In genomic region chr9:108850293-108850897, GRCh38 we compare ENCODE assay signal across 10 cellular contexts. TPM values are rescaled to one million over a fixed set of nuclear protein-coding genes. Genes with fewer than 3 reads are reported as not detected.
DNase-seq lines count a peak whose midpoint lies in the region; ATAC-seq and TF ChIP-seq lines count a peak whose summit lies in the region.
"Had no signal": no experiment of that assay in that cellular context is flagged by ENCODE, and none has a peak within 500 bp of the region (broad histone marks: within the 10 kb centered on the region; RNA-seq: fewer than 3 reads in every experiment).

No MANE protein-coding gene starts in this region.

- H3K4me1 ChIP-seq in fibroblast of lung (ENCODE audit: control insufficient read depth, extremely low read depth, insufficient read depth, low read length) (no peaks in the 10 kb centered on the region), esophagus muscularis mucosa (peaks cover 0 to 2% (median 0%) of the 10 kb centered on the region in 4 donors), colonic mucosa (no peaks in the 10 kb centered on the region)

- H3K27me3 ChIP-seq in fibroblast of lung (ENCODE audit: control insufficient read depth, insufficient read depth, low read length), result no peaks in the 10 kb centered on the region
- H3K27me3 ChIP-seq in esophagus muscularis mucosa, result peaks cover 0 to 4% (median 0%) of the 10 kb centered on the region in 4 donors
- no peaks in the 10 kb centered on the region for H3K27me3 ChIP-seq in colonic mucosa

- no peak for TF ChIP-seq EP300 in esophagus muscularis mucosa (IDR thresholded peaks at IDR 0.05)

- no peak for ATAC-seq in HG03280 (IDR thresholded peaks at IDR 0.05; ENCODE audit: unreplicated experiment)
- ATAC-seq: mucosa of descending colon had no signal

- H4K20me1 ChIP-seq in fibroblast of lung (ENCODE audit: control insufficient read depth, extremely low read depth, insufficient read depth, low read length), result no peaks in the 10 kb centered on the region

- no peak overlapping the region for H3K4me3 ChIP-seq in fibroblast of lung (replicated peaks in 1 of 4; ENCODE audit: control extremely low read depth in 1 of 4, insufficient read depth in 1 of 4, low read depth in 3 of 4, low read length in 4 of 4)
- no peak overlapping the region for H3K4me3 ChIP-seq in esophagus muscularis mucosa
- H3K4me3 ChIP-seq in colonic mucosa, result no peak overlapping the region
- H3K4me3 ChIP-seq: mucosa of descending colon, SK-N-MC had no signal

- no peaks in the 10 kb centered on the region for H3K79me2 ChIP-seq in fibroblast of lung (ENCODE audit: control insufficient read depth, insufficient read depth, low read length)

- no peak for TF ChIP-seq POLR2A in esophagus muscularis mucosa (IDR thresholded peaks at IDR 0.05; ENCODE audit: low read depth)

- DNase-seq in GM03348 (ENCODE audit: low spot score), result peak; percentile 37
- peak; percentile 36 for DNase-seq in OCI-M1 (lab: John Stamatoyannopoulos, UW)
- peak; percentile 23 to 50 for DNase-seq in fibroblast of lung (ENCODE audit: low read depth in 2 of 2)
- DNase-seq in esophagus muscularis mucosa (ENCODE audit: extremely low spot score), result no peak
- no peak for DNase-seq in nucleus accumbens (lab: John Stamatoyannopoulos, UW)
- no peak for DNase-seq in colonic mucosa
- DNase-seq: mucosa of descending colon had no signal

- WGBS in esophagus muscularis mucosa, result 89% methylated on average over 3 of the region's 3 CpGs

- H3K36me3 ChIP-seq in fibroblast of lung (ENCODE audit: control insufficient read depth, insufficient read depth, low read length) (no peaks in the 10 kb centered on the region), esophagus muscularis mucosa (no peaks in the 10 kb centered on the region), colonic mucosa (no peaks in the 10 kb centered on the region)

- H3K9ac ChIP-seq in fibroblast of lung (ENCODE audit: insufficient read depth, low read length) (no peak overlapping the region), colonic mucosa (ENCODE audit: low read depth in 2 of 2, low read length in 2 of 2) (no peak overlapping the region)

- peak; percentile 35 for TF ChIP-seq CTCF in 22Rv1 (IDR thresholded peaks at IDR 0.05)
- peak in 1 of 2 donors; percentile 42 for TF ChIP-seq CTCF in fibroblast of lung (conservative IDR thresholded peaks at IDR 0.05 in 1 of 2, IDR thresholded peaks at IDR 0.05 in 1 of 2; ENCODE audit: low read depth in 1 of 2, low read length in 2 of 2)
- TF ChIP-seq CTCF in esophagus muscularis mucosa (IDR thresholded peaks at IDR 0.05), result no peak
- TF ChIP-seq CTCF in colonic mucosa (IDR thresholded peaks at IDR 0.05), result no peak

- intact Hi-C loops in esophagus muscularis mucosa (cut with DNase I), result no loop called here
- intact Hi-C loops in colonic mucosa (cut with DNase I), result no loop called here

- H3K27ac ChIP-seq in 22Rv1, result no peak overlapping the region
- H3K27ac ChIP-seq in fibroblast of lung (ENCODE audit: insufficient read depth, low read length), result no peak overlapping the region
- H3K27ac ChIP-seq in esophagus muscularis mucosa (replicated peaks in 1 of 4), result no peak overlapping the region
- H3K27ac ChIP-seq in colonic mucosa, result no peak overlapping the region
- H3K27ac ChIP-seq: SK-N-MC had no signal

- H3K9me3 ChIP-seq in fibroblast of lung (ENCODE audit: control insufficient read depth, insufficient read depth, low read depth, low read length), result no peaks in the 10 kb centered on the region
- no peaks in the 10 kb centered on the region for H3K9me3 ChIP-seq in esophagus muscularis mucosa
- no peaks in the 10 kb centered on the region for H3K9me3 ChIP-seq in colonic mucosa
- H3K9me3 ChIP-seq: mucosa of descending colon had no signal

- no peak overlapping the region for H2AFZ ChIP-seq in fibroblast of lung (ENCODE audit: low read length)

- no peak overlapping the region for H3K4me2 ChIP-seq in fibroblast of lung (ENCODE audit: extremely low read depth, insufficient read depth, low read length)

RNA-seq across cellular contexts. Expression of gene ACTL7B, which starts 5.4 kb away (rescaled TPM):
- not detected in 2 replicates for total RNA-seq in fibroblast of lung
- polyA plus RNA-seq in fibroblast of lung, result not detected in 2 replicates
- polyA plus RNA-seq in fibroblast of lung (2012), result not detected in 2 replicates
- not detected in 2 replicates for polyA minus RNA-seq in fibroblast of lung (ENCODE audit: low replicate concordance)
- not detected for total RNA-seq in esophagus muscularis mucosa
- total RNA-seq in colonic mucosa, result not detected
- total RNA-seq: mucosa of descending colon had no signal

RNA-seq across cellular contexts. Expression of gene ACTL7A, which starts 11.7 kb away (rescaled TPM):
- total RNA-seq in fibroblast of lung (not detected in 2 replicates), esophagus muscularis mucosa (not detected), colonic mucosa (not detected)
- polyA plus RNA-seq in fibroblast of lung, result not detected in 2 replicates
- polyA plus RNA-seq in fibroblast of lung (2012), result not detected in 2 replicates
- not detected in 2 replicates for polyA minus RNA-seq in fibroblast of lung (ENCODE audit: low replicate concordance)
- total RNA-seq: mucosa of descending colon had no signal

Comparison
In these comparisons a context has a peak if more than half of its experiments do, and no peak if none do; other contexts are left out.
1. DNase-seq: peak in GM03348 (single experiment), OCI-M1 (single experiment) and fibroblast of lung (2 of 2); none in esophagus muscularis mucosa (single experiment), nucleus accumbens (0 of 56) and colonic mucosa (single experiment).